ENCODE assay signal across 21 cellular contexts in the genomic region with DNA sequence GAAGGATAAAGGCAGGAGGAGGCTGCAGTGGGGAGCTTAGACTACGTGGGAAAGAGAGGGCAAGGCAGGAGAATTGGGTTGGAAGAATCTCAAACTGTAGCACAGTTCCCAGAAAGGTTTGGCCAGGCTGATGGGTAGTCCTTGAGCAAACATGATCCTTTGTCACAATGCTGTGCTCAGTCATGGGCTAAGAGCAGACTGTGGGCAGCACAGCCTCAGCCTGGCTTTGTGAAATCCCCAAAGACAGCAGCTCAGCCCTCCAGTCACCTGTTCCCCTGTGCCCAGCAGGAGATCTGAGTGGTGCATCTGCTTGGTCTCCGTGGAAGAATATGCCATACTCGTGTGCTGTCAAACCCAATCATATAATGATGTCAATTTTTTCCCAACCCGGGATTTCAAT. TPM values are rescaled to one million over a fixed set of nuclear protein-coding genes. Genes with fewer than 3 reads are reported as not detected.
A peak's percentile ranks its signal among the peaks of the same experiment; 100 is the strongest.
DNase-seq lines count a peak whose midpoint lies in the region; ATAC-seq, FAIRE-seq and TF ChIP-seq lines count a peak whose summit lies in the region.
"Had no signal": no experiment of that assay in that cellular context is flagged by ENCODE, and none has a peak within 500 bp of the region (broad histone marks: within the 10 kb centered on the region; RNA-seq: fewer than 3 reads in every experiment).

No MANE protein-coding gene starts in this region.

- H3K9ac ChIP-seq in HepG2 (ENCODE audit: insufficient read depth, low read depth, low read length) = no peak overlapping the region
- H3K9ac ChIP-seq: KMS-11 had no signal

- intact Hi-C loops in HepG2 (cut with micrococcal nuclease; ENCODE audit: unreplicated experiment) = no loop called here
- intact Hi-C loops in aorta (cut with DNase I) = no loop called here

- H3K36me3 ChIP-seq in WERI-Rb-1 = no peaks in the 10 kb centered on the region
- H3K36me3 ChIP-seq in HepG2 (replicated peaks in 1 of 2; ENCODE audit: control insufficient read depth in 1 of 2, insufficient read depth in 2 of 2, low read length in 2 of 2) = no peaks in the 10 kb centered on the region
- no peaks in the 10 kb centered on the region for H3K36me3 ChIP-seq in aorta (ENCODE audit: control insufficient read depth in 1 of 2, insufficient read depth in 2 of 2, low read length in 1 of 2)

- no peak for FAIRE-seq in HepG2 (lab: Jason Lieb, UNC)
- FAIRE-seq: A204.1, GM12892, GM18507 had no signal

- TF ChIP-seq RAD21 in HepG2 (CRISPR knock-in tag; IDR thresholded peaks at IDR 0.05) = no peak

- 25% methylated on average over 4 of the region's 4 CpGs for WGBS in HepG2 (ENCODE audit: low lambda C conversion rate)
- 68% methylated on average over 4 of the region's 4 CpGs for WGBS in aorta, 2 donors

- no peak for TF ChIP-seq EP300 in HepG2 (IDR thresholded peaks at IDR 0.05; ENCODE audit: low read depth in 2 of 2, low read length in 2 of 2)
- no peak for TF ChIP-seq EP300 in HepG2 (CRISPR knock-in tag; IDR thresholded peaks at IDR 0.05; ENCODE audit: borderline replicate concordance)

- H2AFZ ChIP-seq in HepG2 (ENCODE audit: low read length) = no peak overlapping the region

- H3K27ac ChIP-seq in WERI-Rb-1 (no peak overlapping the region), HepG2 (ENCODE audit: extremely low read length, insufficient read depth, low read length) (no peak overlapping the region), aorta (ENCODE audit: low read depth in 1 of 2, low read length in 2 of 2) (no peak overlapping the region)
- H3K27ac ChIP-seq: KMS-11 had no signal

- BruUV-seq in HepG2 (replicated peaks; lab: Mats Ljungman, UMichigan) = no TSS peak

- H3K4me1 ChIP-seq in HepG2 (ENCODE audit: insufficient read depth, low read length) (peaks cover 2% of the 10 kb centered on the region), aorta (ENCODE audit: control insufficient read depth in 1 of 2, insufficient read depth in 2 of 2, low read length in 2 of 2) (no peaks in the 10 kb centered on the region)

- no peak for TF ChIP-seq POLR2A in HepG2 (IDR thresholded peaks at IDR 0.05; ENCODE audit: insufficient read depth in 1 of 2, low read depth in 2 of 2, low read length in 2 of 2)

- CTCF ChIA-PET in HepG2 (lab: Yijun Ruan, JAX; ENCODE audit: low intra/inter-chr PET ratio, low total read pairs) = interaction anchor here (1.4 kb wide), 1 partner anchor 328 kb away, joined by 7 read pairs; no protein-coding TSS in a partner anchor

- POLR2A ChIA-PET in HepG2 (lab: Yijun Ruan, JAX) = no interaction called here

- in situ Hi-C loops in HepG2 (cut with HindIII; ENCODE audit: extremely low pct_ligation_motif_present, low pct_unique_long_range_greater_than_20kb) = no loop called here

- no peak for TF ChIP-seq CTCF in WERI-Rb-1 (IDR thresholded peaks at IDR 0.05; ENCODE audit: low read depth, low read length)
- no peak for TF ChIP-seq CTCF in HepG2 (CRISPR knock-in tag; IDR thresholded peaks at IDR 0.05)

- H4K20me1 ChIP-seq in HepG2 (ENCODE audit: insufficient read depth, low read length) = no peaks in the 10 kb centered on the region

- H3K4me3 ChIP-seq in WERI-Rb-1 (ENCODE audit: low read depth, low read length) = no peak overlapping the region
- H3K4me3 ChIP-seq in HepG2 (replicated peaks in 1 of 3; ENCODE audit: insufficient read depth in 1 of 3, low read depth in 2 of 3, low read length in 3 of 3) = no peak overlapping the region
- H3K4me3 ChIP-seq in aorta (ENCODE audit: low read length in 2 of 2) = no peak overlapping the region

- H3K9me3 ChIP-seq in WERI-Rb-1 (ENCODE audit: severe bottlenecking) (peaks cover 2% of the 10 kb centered on the region), HepG2 (ENCODE audit: low read length) (no peaks in the 10 kb centered on the region), aorta (ENCODE audit: control insufficient read depth, low read length) (no peaks in the 10 kb centered on the region)

- peak; percentile 59; the same call in 2 of the 3 replicates for ATAC-seq in HepG2
- ATAC-seq in aorta (ENCODE audit: low FRiP score) = no peak
- ATAC-seq in GM21529 (IDR thresholded peaks at IDR 0.05; ENCODE audit: unreplicated experiment) = no peak
- no peak for ATAC-seq in HG02970 (IDR thresholded peaks at IDR 0.05; ENCODE audit: low FRiP score, unreplicated experiment)
- ATAC-seq: SK-N-SH treated with all-trans-retinoic acid at 6 μM for 48 hours had no signal

- H3K79me2 ChIP-seq in HepG2 (ENCODE audit: insufficient read depth, low read length) = no peaks in the 10 kb centered on the region

- DNase-seq in activated effector memory CD4-positive, alpha-beta T cell treated with anti-CD3 and anti-CD28 coated beads, Interleukin-2, amount 50 U/mL, for 16 hours = peak; percentile 41
- no peak for DNase-seq in activated effector memory CD4-positive, alpha-beta T cell treated with Interleukin-2 at 50 U/mL for 16 hours
- DNase-seq in WERI-Rb-1 (peak; percentile 52), HepG2 (ENCODE audit: low spot score) (no peak), aorta (peak; percentile 38 to 40), inferior parietal cortex (ENCODE audit: extremely low spot score) (no peak)
- DNase-seq: CD4-positive, alpha-beta memory T cell; H7; HFFc6; MV-4-11; NCI-H1417; NCI-H1930; SHP77 had no signal

- H3K27me3 ChIP-seq in WERI-Rb-1 (ENCODE audit: insufficient read depth, low read depth, severe bottlenecking) (no peaks in the 10 kb centered on the region), HepG2 (ENCODE audit: control insufficient read depth in 1 of 2, insufficient read depth in 2 of 2, low read length in 2 of 2) (peaks cover 2 to 23% of the 10 kb centered on the region in 2 experiments; a peak in 3 of 5 replicates), aorta (ENCODE audit: control insufficient read depth in 1 of 2, insufficient read depth in 2 of 2, low read length in 1 of 2) (no peaks in the 10 kb centered on the region)

- no peak overlapping the region for H3K4me2 ChIP-seq in HepG2 (ENCODE audit: low read depth, low read length)
- H3K4me2 ChIP-seq: KMS-11 had no signal

RNA-seq across cellular contexts. Expression of gene ENGASE, which starts 10.6 kb away (rescaled TPM):
- total RNA-seq in HepG2 (2016; rRNA removed; fragmentation: Illumina TruSeq; extraction: Trizol) (2.8 and 10.6 TPM in 2 replicates), aorta (10 to 100 TPM; 42.9 to 60.3 TPM)
- total RNA-seq in HepG2 (2016; cell fraction: cytosol; rRNA removed; fragmentation: Illumina TruSeq; extraction: Trizol; ENCODE audit: low read depth) = 10.9 and 11.3 TPM in 2 replicates
- 2.1 and 11.0 TPM in 2 replicates for total RNA-seq in HepG2 (2016; cell fraction: insoluble cytoplasmic fraction; rRNA removed; fragmentation: Illumina TruSeq; extraction: Trizol)
- total RNA-seq in HepG2 (2016; cell fraction: membrane; rRNA removed; fragmentation: Illumina TruSeq; extraction: Trizol) = 4.0 and 4.4 TPM in 2 replicates
- 17.7 and 21.9 TPM in 2 replicates for total RNA-seq in HepG2 (2016; cell fraction: nucleus; rRNA removed; fragmentation: Illumina TruSeq; extraction: Trizol)
- polyA plus RNA-seq in HepG2 (2011; rRNA removed) (18.1 and 30.3 TPM in 2 replicates), aorta (10 to 100 TPM in 1 of 2 donors, 1 to 10 TPM in 1; 7.0 to 60.5 TPM)
- polyA plus RNA-seq in HepG2 (2011; cell fraction: cytosol; rRNA removed) = 4.4 and 5.4 TPM in 2 replicates
- polyA plus RNA-seq in HepG2 (2011; cell fraction: nucleus; rRNA removed) = 327 and 364 TPM in 2 replicates
- polyA plus RNA-seq in HepG2 (2012) = 25.6 and 35.5 TPM in 2 replicates
- 0.50 and 0.71 TPM in 2 replicates for polyA plus RNA-seq in HepG2 (2016; cell fraction: cytosol; fragmentation: Illumina TruSeq; extraction: Trizol; ENCODE audit: low read depth)
- polyA plus RNA-seq in HepG2 (2016; cell fraction: insoluble cytoplasmic fraction; fragmentation: Illumina TruSeq; extraction: Trizol; ENCODE audit: low read depth) = 3.3 and 4.0 TPM in 2 replicates
- polyA plus RNA-seq in HepG2 (2016; cell fraction: membrane; fragmentation: Illumina TruSeq; extraction: Trizol; ENCODE audit: low read depth) = 1.3 and 1.4 TPM in 2 replicates
- 64.3 and 73.5 TPM in 2 replicates for polyA plus RNA-seq in HepG2 (2016; cell fraction: nucleus; fragmentation: Illumina TruSeq; extraction: Trizol; ENCODE audit: insufficient read depth, low read depth)
- 27.1 and 30.9 TPM in 2 replicates for polyA minus RNA-seq in HepG2 (2011; rRNA and poly(A)+ RNA removed; ENCODE audit: low replicate concordance)
- polyA minus RNA-seq in HepG2 (2011; cell fraction: cytosol; rRNA and poly(A)+ RNA removed) = 4.3 and 5.1 TPM in 2 replicates
- 56.1 and 79.6 TPM in 2 replicates for polyA minus RNA-seq in HepG2 (2011; cell fraction: nucleus; rRNA and poly(A)+ RNA removed)

RNA-seq across cellular contexts. Expression of gene C1QTNF1, which starts 40.1 kb away (rescaled TPM):
- total RNA-seq in HepG2 (2016; rRNA removed; fragmentation: Illumina TruSeq; extraction: Trizol) (0.18 and 0.36 TPM in 2 replicates), aorta (100 to 1,000 TPM; 157 to 439 TPM)
- total RNA-seq in HepG2 (2016; cell fraction: cytosol; rRNA removed; fragmentation: Illumina TruSeq; extraction: Trizol; ENCODE audit: low read depth) = 0.30 TPM in 1 of 2 replicates, not detected in the other
- total RNA-seq in HepG2 (2016; cell fraction: insoluble cytoplasmic fraction; rRNA removed; fragmentation: Illumina TruSeq; extraction: Trizol) = 0.10 and 0.58 TPM in 2 replicates
- total RNA-seq in HepG2 (2016; cell fraction: membrane; rRNA removed; fragmentation: Illumina TruSeq; extraction: Trizol) = 0.06 and 0.31 TPM in 2 replicates
- total RNA-seq in HepG2 (2016; cell fraction: nucleus; rRNA removed; fragmentation: Illumina TruSeq; extraction: Trizol) = 0.56 and 0.90 TPM in 2 replicates
- polyA plus RNA-seq in HepG2 (2011; rRNA removed) (0.86 and 2.1 TPM in 2 replicates), aorta (100 to 1,000 TPM in 1 of 2 donors, 10 to 100 TPM in 1; 98.8 to 361 TPM)
- 0.94 and 1.2 TPM in 2 replicates for polyA plus RNA-seq in HepG2 (2011; cell fraction: cytosol; rRNA removed)
- 1.4 TPM in 2 replicates for polyA plus RNA-seq in HepG2 (2011; cell fraction: nucleus; rRNA removed)
- polyA plus RNA-seq in HepG2 (2012) = 1.0 and 1.5 TPM in 2 replicates
- 0.08 TPM in 1 of 2 replicates, not detected in the other for polyA plus RNA-seq in HepG2 (2016; cell fraction: cytosol; fragmentation: Illumina TruSeq; extraction: Trizol; ENCODE audit: low read depth)
- 0.12 and 0.25 TPM in 2 replicates for polyA plus RNA-seq in HepG2 (2016; cell fraction: insoluble cytoplasmic fraction; fragmentation: Illumina TruSeq; extraction: Trizol; ENCODE audit: low read depth)
- polyA plus RNA-seq in HepG2 (2016; cell fraction: membrane; fragmentation: Illumina TruSeq; extraction: Trizol; ENCODE audit: low read depth) = 0.09 and 0.17 TPM in 2 replicates
- polyA plus RNA-seq in HepG2 (2016; cell fraction: nucleus; fragmentation: Illumina TruSeq; extraction: Trizol; ENCODE audit: insufficient read depth, low read depth) = 0.45 and 0.55 TPM in 2 replicates
- 2.2 TPM in 1 of 2 replicates, not detected in the other for polyA minus RNA-seq in HepG2 (2011; rRNA and poly(A)+ RNA removed; ENCODE audit: low replicate concordance)
- 0.59 and 0.70 TPM in 2 replicates for polyA minus RNA-seq in HepG2 (2011; cell fraction: cytosol; rRNA and poly(A)+ RNA removed)
- 1.6 and 2.2 TPM in 2 replicates for polyA minus RNA-seq in HepG2 (2011; cell fraction: nucleus; rRNA and poly(A)+ RNA removed)
- total RNA-seq: CD4-positive, alpha-beta memory T cell; OCI-LY7 had no signal
- polyA plus RNA-seq: CD4-positive, alpha-beta memory T cell had no signal

RNA-seq across cellular contexts. Expression of gene CANT1, which starts 54.5 kb away (rescaled TPM):
- total RNA-seq in HepG2 (2016; rRNA removed; fragmentation: Illumina TruSeq; extraction: Trizol) = 24.9 and 34.1 TPM in 2 replicates
- total RNA-seq in HepG2 (2016; cell fraction: cytosol; rRNA removed; fragmentation: Illumina TruSeq; extraction: Trizol; ENCODE audit: low read depth) = 4.7 and 7.2 TPM in 2 replicates
- total RNA-seq in HepG2 (2016; cell fraction: insoluble cytoplasmic fraction; rRNA removed; fragmentation: Illumina TruSeq; extraction: Trizol) = 22.7 and 35.6 TPM in 2 replicates
- 18.3 and 22.7 TPM in 2 replicates for total RNA-seq in HepG2 (2016; cell fraction: membrane; rRNA removed; fragmentation: Illumina TruSeq; extraction: Trizol)
- 34.4 and 36.1 TPM in 2 replicates for total RNA-seq in HepG2 (2016; cell fraction: nucleus; rRNA removed; fragmentation: Illumina TruSeq; extraction: Trizol)
- 42.1 and 42.6 TPM in 2 replicates for polyA plus RNA-seq in HepG2 (2011; rRNA removed)
- polyA plus RNA-seq in HepG2 (2011; cell fraction: cytosol; rRNA removed) = 32.0 and 42.2 TPM in 2 replicates
- polyA plus RNA-seq in HepG2 (2011; cell fraction: nucleus; rRNA removed) = 39.8 and 43.1 TPM in 2 replicates
- polyA plus RNA-seq in HepG2 (2012) = 25.0 and 32.7 TPM in 2 replicates
- polyA plus RNA-seq in HepG2 (2016; cell fraction: cytosol; fragmentation: Illumina TruSeq; extraction: Trizol; ENCODE audit: low read depth) = 5.6 TPM in 2 replicates
- 23.0 and 24.4 TPM in 2 replicates for polyA plus RNA-seq in HepG2 (2016; cell fraction: insoluble cytoplasmic fraction; fragmentation: Illumina TruSeq; extraction: Trizol; ENCODE audit: low read depth)
- 13.8 and 16.2 TPM in 2 replicates for polyA plus RNA-seq in HepG2 (2016; cell fraction: membrane; fragmentation: Illumina TruSeq; extraction: Trizol; ENCODE audit: low read depth)
- 44.9 and 45.4 TPM in 2 replicates for polyA plus RNA-seq in HepG2 (2016; cell fraction: nucleus; fragmentation: Illumina TruSeq; extraction: Trizol; ENCODE audit: insufficient read depth, low read depth)
- polyA minus RNA-seq in HepG2 (2011; rRNA and poly(A)+ RNA removed; ENCODE audit: low replicate concordance) = 46.8 and 73.3 TPM in 2 replicates
- 34.5 and 40.3 TPM in 2 replicates for polyA minus RNA-seq in HepG2 (2011; cell fraction: cytosol; rRNA and poly(A)+ RNA removed)
- polyA minus RNA-seq in HepG2 (2011; cell fraction: nucleus; rRNA and poly(A)+ RNA removed) = 27.8 and 31.3 TPM in 2 replicates
- 10 to 100 TPM; 37.5 to 45.5 TPM for total RNA-seq in aorta
- polyA plus RNA-seq in aorta = 10 to 100 TPM; 11.0 to 14.5 TPM

Comparison
In these comparisons a context has a peak if more than half of its experiments do, and no peak if none do; other contexts are left out.
1. DNase-seq: peak in activated effector memory CD4-positive, alpha-beta T cell treated with anti-CD3 and anti-CD28 coated beads, Interleukin-2, amount 50 U/mL, for 16 hours (single experiment), WERI-Rb-1 (single experiment) and aorta (2 of 2); none in activated effector memory CD4-positive, alpha-beta T cell treated with Interleukin-2 at 50 U/mL for 16 hours (single experiment), HepG2 (single experiment) and inferior parietal cortex (single experiment).
2. RNA of gene C1QTNF1, which starts 40.1 kb away (total RNA-seq): 157 to 439 TPM in aorta; 0.06 to 0.90 TPM in HepG2; every median in the first group is over 10 times any median in the second.